17 cellular contexts compared by ENCODE assay signal in genomic region chr21:38822754-38823374, GRCh38. TPM values are rescaled to one million over a fixed set of nuclear protein-coding genes. Genes with fewer than 3 reads are reported as not detected.
DNase-seq lines count a peak whose midpoint lies in the region; ATAC-seq and TF ChIP-seq lines count a peak whose summit lies in the region.
"Had no signal": no experiment of that assay in that cellular context is flagged by ENCODE, and none has a peak within 500 bp of the region (broad histone marks: within the 10 kb centered on the region; RNA-seq: fewer than 3 reads in every experiment).

No MANE protein-coding gene starts in this region.

- peaks cover 7% of the 10 kb centered on the region for H3K4me1 Mint-ChIP-seq in mesothelial cell of epicardium
- H3K4me1 Mint-ChIP-seq: activated CD4-positive, alpha-beta T cell treated with anti-CD3 and anti-CD28 coated beads, Interleukin-2, amount 10 ng/mL, durations not matched to agents 24 days and 14 days; nephron progenitor cell; stimulated activated naive CD8-positive, alpha-beta T cell treated with anti-CD3 and anti-CD28 coated beads, Interleukin-15, amount 100 ng/mL, for 72 hours had no signal

- CTCF ChIA-PET in RWPE1 (lab: Yijun Ruan, JAX): interaction anchor here (0.6 to 0.8 kb wide), 2 partner anchors 44 to 329 kb away, joined by 3 read pairs; no protein-coding TSS in a partner anchor

- TF ChIP-seq CTCF in RWPE1 (conservative IDR thresholded peaks at IDR 0.05; ENCODE audit: low read depth): no peak
- no peak for TF ChIP-seq CTCF in gastroesophageal sphincter (IDR thresholded peaks at IDR 0.05)
- TF ChIP-seq CTCF in mesothelial cell of epicardium (IDR thresholded peaks at IDR 0.05; ENCODE audit: unreplicated experiment): no peak
- no peak for TF ChIP-seq CTCF in testis (IDR thresholded peaks at IDR 0.05)

- 55 to 70% methylated on average over 8 of the region's 28 CpGs for WGBS in gastroesophageal sphincter (ENCODE audit: low coverage in 1 of 2), 2 donors
- WGBS in testis, 2 donors: 38 to 50% methylated on average over 27 to 28 of the region's 28 CpGs

- no peaks in the 10 kb centered on the region for H3K27me3 Mint-ChIP-seq in mesothelial cell of epicardium (ENCODE audit: low read depth)
- H3K27me3 Mint-ChIP-seq: activated CD4-positive, alpha-beta T cell treated with anti-CD3 and anti-CD28 coated beads, Interleukin-2, amount 10 ng/mL, durations not matched to agents 24 days and 14 days; stimulated activated naive CD8-positive, alpha-beta T cell treated with anti-CD3 and anti-CD28 coated beads, Interleukin-15, amount 100 ng/mL, for 72 hours had no signal

- intact Hi-C loops in testis (cut with DNase I; ENCODE audit: low total_unique reads): no loop called here

- H3K4me3 Mint-ChIP-seq in mesothelial cell of epicardium: no peak overlapping the region
- H3K4me3 Mint-ChIP-seq: activated CD4-positive, alpha-beta T cell treated with anti-CD3 and anti-CD28 coated beads, Interleukin-2, amount 10 ng/mL, durations not matched to agents 24 days and 14 days; activated T-cell treated with anti-CD3 and anti-CD28 coated beads, Interleukin-2, amount 50 U/mL, for 72 hours; nephron progenitor cell; stimulated activated naive CD8-positive, alpha-beta T cell treated with anti-CD3 and anti-CD28 coated beads, Interleukin-15, amount 100 ng/mL, for 72 hours had no signal

- POLR2A ChIA-PET in RWPE1 (lab: Yijun Ruan, JAX; ENCODE audit: low non-redundant PET): no interaction called here

- H3K9me3 ChIP-seq in gastroesophageal sphincter (peaks cover 0 to 9% (median 0%) of the 10 kb centered on the region in 3 donors), testis (no peaks in the 10 kb centered on the region)

- H3K27ac ChIP-seq in RWPE1 (peak overlapping the region; percentile 74), gastroesophageal sphincter (peak overlapping the region; percentile 34 to 83 (median 78)), testis (peak overlapping the region; percentile 32 to 60)

- peaks cover 0 to 70% (median 8%) of the 10 kb centered on the region in 3 donors for H3K4me1 ChIP-seq in gastroesophageal sphincter
- H3K4me1 ChIP-seq in testis: peaks cover 7% of the 10 kb centered on the region

- DNase-seq in RWPE1 (ENCODE audit: low spot score) (no peak), mesothelial cell of epicardium (ENCODE audit: low spot score in 2 of 2, unreplicated experiment in 2 of 2) (no peak), testis (no peak), NCI-H1436 treated with DMSO at 0.1 percent for 48 hours (lab: John Stamatoyannopoulos, UW) (no peak), DMS 273 (lab: John Stamatoyannopoulos, UW; ENCODE audit: unreplicated experiment) (no peak), NCI-H774 (lab: John Stamatoyannopoulos, UW) (no peak), nucleus accumbens (lab: John Stamatoyannopoulos, UW) (no peak)
- DNase-seq: activated CD4-positive, alpha-beta T cell treated with anti-CD3 and anti-CD28 coated beads, Interleukin-2, amount 10 ng/mL, durations not matched to agents 24 days and 14 days; activated T-cell treated with anti-CD3 and anti-CD28 coated beads, Interleukin-2, amount 50 U/mL, for 72 hours; DMS53; NCI-H2029; NCI-H524 treated with DMSO at 0.1 percent for 48 hours; nephron progenitor cell; SHP77; stimulated activated naive CD8-positive, alpha-beta T cell treated with anti-CD3 and anti-CD28 coated beads, Interleukin-15, amount 100 ng/mL, for 72 hours; T1000 had no signal

- peak overlapping the region; percentile 47 for H3K27ac Mint-ChIP-seq in mesothelial cell of epicardium
- H3K27ac Mint-ChIP-seq: activated CD4-positive, alpha-beta T cell treated with anti-CD3 and anti-CD28 coated beads, Interleukin-2, amount 10 ng/mL, durations not matched to agents 24 days and 14 days; nephron progenitor cell had no signal

- ATAC-seq in gastroesophageal sphincter: no peak
- ATAC-seq: activated T-cell treated with anti-CD3 and anti-CD28 coated beads, Interleukin-2, amount 50 U/mL, for 72 hours; stimulated activated naive CD8-positive, alpha-beta T cell treated with anti-CD3 and anti-CD28 coated beads, Interleukin-15, amount 100 ng/mL, for 72 hours had no signal

- no peak overlapping the region for H3K4me3 ChIP-seq in gastroesophageal sphincter
- no peak overlapping the region for H3K4me3 ChIP-seq in testis

- H3K36me3 ChIP-seq in gastroesophageal sphincter (peaks cover 0 to 53% of the 10 kb centered on the region in 2 donors), testis (ENCODE audit: low read depth, missing control alignments) (no peaks in the 10 kb centered on the region)

- H3K27me3 ChIP-seq in gastroesophageal sphincter (no peaks in the 10 kb centered on the region), testis (no peaks in the 10 kb centered on the region)

- no peak for TF ChIP-seq EP300 in gastroesophageal sphincter (IDR thresholded peaks at IDR 0.05)

- TF ChIP-seq POLR2A in gastroesophageal sphincter (IDR thresholded peaks at IDR 0.05): no peak
- TF ChIP-seq POLR2A in testis (IDR thresholded peaks at IDR 0.05): no peak

- peaks cover 12% of the 10 kb centered on the region for H3K9me3 Mint-ChIP-seq in mesothelial cell of epicardium
- H3K9me3 Mint-ChIP-seq: activated T-cell treated with anti-CD3 and anti-CD28 coated beads, Interleukin-2, amount 50 U/mL, for 72 hours; stimulated activated naive CD8-positive, alpha-beta T cell treated with anti-CD3 and anti-CD28 coated beads, Interleukin-15, amount 100 ng/mL, for 72 hours had no signal

- peaks cover 62% of the 10 kb centered on the region for H3K36me3 Mint-ChIP-seq in mesothelial cell of epicardium

RNA-seq across cellular contexts. Expression of gene ETS2, which starts 17.1 kb away (rescaled TPM):
- total RNA-seq in gastroesophageal sphincter: 100 to 1,000 TPM in 1 of 4 donors, 10 to 100 TPM in 3; 50.9 to 169 (median 63.5) TPM
- 29.6 to 32.5 TPM (median 30.5 TPM) in 3 replicates for total RNA-seq in mesothelial cell of epicardium
- 10 to 100 TPM; 13.3 to 19.8 TPM for total RNA-seq in testis
- 16.2 TPM for polyA plus RNA-seq in testis (ENCODE audit: insufficient read depth, low read depth, low replicate concordance)
